Comparison of ENCODE assay signal across 1 cellular context in genomic region chr6:125918681-125919566, GRCh38.
TF ChIP-seq lines count a peak whose summit lies in the region.

No MANE protein-coding gene starts in this region.

TF ChIP-seq in HepG2, 621 proteins besides CTCF, POLR2A, EP300 and RAD21 (continued from another document and continues in another):
- TF ChIP-seq, protein P1, sequence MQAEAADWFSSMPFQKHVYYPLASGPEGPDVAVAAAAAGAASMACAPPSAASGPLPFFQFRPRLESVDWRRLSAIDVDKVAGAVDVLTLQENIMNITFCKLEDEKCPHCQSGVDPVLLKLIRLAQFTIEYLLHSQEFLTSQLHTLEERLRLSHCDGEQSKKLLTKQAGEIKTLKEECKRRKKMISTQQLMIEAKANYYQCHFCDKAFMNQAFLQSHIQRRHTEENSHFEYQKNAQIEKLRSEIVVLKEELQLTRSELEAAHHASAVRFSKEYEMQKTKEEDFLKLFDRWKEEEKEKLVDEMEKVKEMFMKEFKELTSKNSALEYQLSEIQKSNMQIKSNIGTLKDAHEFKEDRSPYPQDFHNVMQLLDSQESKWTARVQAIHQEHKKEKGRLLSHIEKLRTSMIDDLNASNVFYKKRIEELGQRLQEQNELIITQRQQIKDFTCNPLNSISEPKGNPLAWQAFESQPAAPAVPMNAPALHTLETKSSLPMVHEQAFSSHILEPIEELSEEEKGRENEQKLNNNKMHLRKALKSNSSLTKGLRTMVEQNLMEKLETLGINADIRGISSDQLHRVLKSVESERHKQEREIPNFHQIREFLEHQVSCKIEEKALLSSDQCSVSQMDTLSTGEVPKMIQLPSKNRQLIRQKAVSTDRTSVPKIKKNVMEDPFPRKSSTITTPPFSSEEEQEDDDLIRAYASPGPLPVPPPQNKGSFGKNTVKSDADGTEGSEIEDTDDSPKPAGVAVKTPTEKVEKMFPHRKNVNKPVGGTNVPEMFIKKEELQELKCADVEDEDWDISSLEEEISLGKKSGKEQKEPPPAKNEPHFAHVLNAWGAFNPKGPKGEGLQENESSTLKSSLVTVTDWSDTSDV (CRISPR knock-in tag; IDR thresholded peaks at IDR 0.05), result no peak
- TF ChIP-seq POLR2AphosphoS5 (IDR thresholded peaks at IDR 0.05; ENCODE audit: low read depth, low read length), result peak; percentile 77
- no peak for TF ChIP-seq GABPA (IDR thresholded peaks at IDR 0.05; ENCODE audit: low read depth, low read length)
- peak; percentile 35; the same call in 1 of the 2 replicates for TF ChIP-seq GABPA (CRISPR knock-in tag; IDR thresholded peaks at IDR 0.05; ENCODE audit: low read depth)
- peak; percentile 55; the same call in 1 of the 2 replicates for TF ChIP-seq GFI1 (CRISPR knock-in tag; IDR thresholded peaks at IDR 0.05; ENCODE audit: borderline replicate concordance)
- peak; percentile 58; the same call in 1 of the 2 replicates for TF ChIP-seq MYPOP (CRISPR knock-in tag; IDR thresholded peaks at IDR 0.05)
- 0 out of 2 replicates have a peak, but pooled peaks have one; percentile 23 for TF ChIP-seq ZNF264 (CRISPR knock-in tag; IDR thresholded peaks at IDR 0.05)
- no peak for TF ChIP-seq MTF1 (CRISPR knock-in tag; IDR thresholded peaks at IDR 0.05)
- TF ChIP-seq HNF4A (CRISPR knock-in tag; IDR thresholded peaks at IDR 0.05), result peak; percentile 83
- peak; percentile 91; the same call in 1 of the 2 replicates for TF ChIP-seq ZNF816 (CRISPR knock-in tag; IDR thresholded peaks at IDR 0.05; ENCODE audit: borderline replicate concordance)
- peak; percentile 83 for TF ChIP-seq PPARG (CRISPR knock-in tag; conservative IDR thresholded peaks at IDR 0.05)
- peak; percentile 98 for TF ChIP-seq SOX5 (CRISPR knock-in tag; IDR thresholded peaks at IDR 0.05; ENCODE audit: borderline replicate concordance)
- TF ChIP-seq RXRB (CRISPR knock-in tag; IDR thresholded peaks at IDR 0.05; ENCODE audit: borderline replicate concordance), result peak; percentile 51; the same call in 1 of the 2 replicates
- no peak for TF ChIP-seq SMAD9 (CRISPR knock-in tag; IDR thresholded peaks at IDR 0.05)
- no peak for TF ChIP-seq DBP (CRISPR knock-in tag; IDR thresholded peaks at IDR 0.05; ENCODE audit: not compliant biosample characterization)
- TF ChIP-seq THAP11 (CRISPR knock-in tag; IDR thresholded peaks at IDR 0.05), result peak; percentile 45; the same call in 1 of the 2 replicates
- TF ChIP-seq ZBTB1 (CRISPR knock-in tag; IDR thresholded peaks at IDR 0.05; ENCODE audit: borderline replicate concordance), result no peak
- TF ChIP-seq SP140L (CRISPR knock-in tag; IDR thresholded peaks at IDR 0.05; ENCODE audit: borderline replicate concordance), result 0 out of 2 replicates have a peak, but pooled peaks have one; percentile 68
- peak; percentile 34; the same call in 1 of the 2 replicates for TF ChIP-seq PATZ1 (CRISPR knock-in tag; IDR thresholded peaks at IDR 0.05)
- TF ChIP-seq LRRFIP1 (CRISPR knock-in tag; conservative IDR thresholded peaks at IDR 0.05), result no peak
- 0 out of 2 replicates have a peak, but pooled peaks have one; percentile 58 for TF ChIP-seq SMAD3 (CRISPR knock-in tag; IDR thresholded peaks at IDR 0.05)
- TF ChIP-seq, protein P2, sequence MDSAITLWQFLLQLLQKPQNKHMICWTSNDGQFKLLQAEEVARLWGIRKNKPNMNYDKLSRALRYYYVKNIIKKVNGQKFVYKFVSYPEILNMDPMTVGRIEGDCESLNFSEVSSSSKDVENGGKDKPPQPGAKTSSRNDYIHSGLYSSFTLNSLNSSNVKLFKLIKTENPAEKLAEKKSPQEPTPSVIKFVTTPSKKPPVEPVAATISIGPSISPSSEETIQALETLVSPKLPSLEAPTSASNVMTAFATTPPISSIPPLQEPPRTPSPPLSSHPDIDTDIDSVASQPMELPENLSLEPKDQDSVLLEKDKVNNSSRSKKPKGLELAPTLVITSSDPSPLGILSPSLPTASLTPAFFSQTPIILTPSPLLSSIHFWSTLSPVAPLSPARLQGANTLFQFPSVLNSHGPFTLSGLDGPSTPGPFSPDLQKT (CRISPR knock-in tag; IDR thresholded peaks at IDR 0.05; ENCODE audit: borderline replicate concordance), result peak; percentile 89; the same call in 1 of the 2 replicates
- TF ChIP-seq ESRRA (CRISPR knock-in tag; IDR thresholded peaks at IDR 0.05; ENCODE audit: low read depth), result 0 out of 2 replicates have a peak, but pooled peaks have one; percentile 37
- peak; percentile 69 for TF ChIP-seq MED1 (CRISPR knock-in tag; IDR thresholded peaks at IDR 0.05)
- peak; percentile 80; the same call in 1 of the 2 replicates for TF ChIP-seq CHD4 (IDR thresholded peaks at IDR 0.05; ENCODE audit: borderline replicate concordance, low read length)
- peak; percentile 85 for TF ChIP-seq HOMEZ (CRISPR knock-in tag; IDR thresholded peaks at IDR 0.05; ENCODE audit: low read depth)
- TF ChIP-seq ZNF550 (CRISPR knock-in tag; IDR thresholded peaks at IDR 0.05; ENCODE audit: borderline replicate concordance), result no peak
- TF ChIP-seq MXD4 (CRISPR knock-in tag; IDR thresholded peaks at IDR 0.05), result peak; percentile 80
- peak; percentile 36; the same call in 1 of the 2 replicates for TF ChIP-seq FOSL2 (CRISPR knock-in tag; IDR thresholded peaks at IDR 0.05)
- TF ChIP-seq, protein P3, sequence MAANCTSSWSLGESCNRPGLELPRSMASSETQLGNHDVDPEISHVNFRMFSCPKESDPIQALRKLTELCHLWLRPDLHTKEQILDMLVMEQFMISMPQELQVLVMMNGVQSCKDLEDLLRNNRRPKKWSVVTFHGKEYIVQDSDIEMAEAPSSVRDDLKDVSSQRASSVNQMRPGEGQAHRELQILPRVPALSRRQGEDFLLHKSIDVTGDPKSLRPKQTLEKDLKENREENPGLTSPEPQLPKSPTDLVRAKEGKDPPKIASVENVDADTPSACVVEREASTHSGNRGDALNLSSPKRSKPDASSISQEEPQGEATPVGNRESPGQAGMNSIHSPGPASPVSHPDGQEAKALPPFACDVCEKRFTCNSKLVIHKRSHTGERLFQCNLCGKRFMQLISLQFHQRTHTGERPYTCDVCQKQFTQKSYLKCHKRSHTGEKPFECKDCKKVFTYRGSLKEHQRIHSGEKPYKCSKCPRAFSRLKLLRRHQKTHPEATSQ (CRISPR knock-in tag; IDR thresholded peaks at IDR 0.05; ENCODE audit: borderline replicate concordance), result peak; percentile 23; the same call in 1 of the 2 replicates
- TF ChIP-seq ATAD3A (CRISPR knock-in tag; IDR thresholded peaks at IDR 0.05), result no peak
- TF ChIP-seq XRCC5 (optimal IDR thresholded peaks at IDR 0.05; ENCODE audit: low read length), result no peak
- peak; percentile 91 for TF ChIP-seq ZNF124 (CRISPR knock-in tag; IDR thresholded peaks at IDR 0.05)
- TF ChIP-seq, protein P4, sequence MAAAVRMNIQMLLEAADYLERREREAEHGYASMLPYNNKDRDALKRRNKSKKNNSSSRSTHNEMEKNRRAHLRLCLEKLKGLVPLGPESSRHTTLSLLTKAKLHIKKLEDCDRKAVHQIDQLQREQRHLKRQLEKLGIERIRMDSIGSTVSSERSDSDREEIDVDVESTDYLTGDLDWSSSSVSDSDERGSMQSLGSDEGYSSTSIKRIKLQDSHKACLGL (CRISPR knock-in tag; IDR thresholded peaks at IDR 0.05), result no peak
- peak; percentile 46; the same call in 1 of the 2 replicates for TF ChIP-seq ZNF441 (CRISPR knock-in tag; IDR thresholded peaks at IDR 0.05; ENCODE audit: borderline replicate concordance)
- no peak for TF ChIP-seq SP5 (CRISPR knock-in tag; IDR thresholded peaks at IDR 0.05; ENCODE audit: borderline replicate concordance, low read depth)
- no peak for TF ChIP-seq HMG20B (CRISPR knock-in tag; conservative IDR thresholded peaks at IDR 0.05)
- TF ChIP-seq, protein P5, sequence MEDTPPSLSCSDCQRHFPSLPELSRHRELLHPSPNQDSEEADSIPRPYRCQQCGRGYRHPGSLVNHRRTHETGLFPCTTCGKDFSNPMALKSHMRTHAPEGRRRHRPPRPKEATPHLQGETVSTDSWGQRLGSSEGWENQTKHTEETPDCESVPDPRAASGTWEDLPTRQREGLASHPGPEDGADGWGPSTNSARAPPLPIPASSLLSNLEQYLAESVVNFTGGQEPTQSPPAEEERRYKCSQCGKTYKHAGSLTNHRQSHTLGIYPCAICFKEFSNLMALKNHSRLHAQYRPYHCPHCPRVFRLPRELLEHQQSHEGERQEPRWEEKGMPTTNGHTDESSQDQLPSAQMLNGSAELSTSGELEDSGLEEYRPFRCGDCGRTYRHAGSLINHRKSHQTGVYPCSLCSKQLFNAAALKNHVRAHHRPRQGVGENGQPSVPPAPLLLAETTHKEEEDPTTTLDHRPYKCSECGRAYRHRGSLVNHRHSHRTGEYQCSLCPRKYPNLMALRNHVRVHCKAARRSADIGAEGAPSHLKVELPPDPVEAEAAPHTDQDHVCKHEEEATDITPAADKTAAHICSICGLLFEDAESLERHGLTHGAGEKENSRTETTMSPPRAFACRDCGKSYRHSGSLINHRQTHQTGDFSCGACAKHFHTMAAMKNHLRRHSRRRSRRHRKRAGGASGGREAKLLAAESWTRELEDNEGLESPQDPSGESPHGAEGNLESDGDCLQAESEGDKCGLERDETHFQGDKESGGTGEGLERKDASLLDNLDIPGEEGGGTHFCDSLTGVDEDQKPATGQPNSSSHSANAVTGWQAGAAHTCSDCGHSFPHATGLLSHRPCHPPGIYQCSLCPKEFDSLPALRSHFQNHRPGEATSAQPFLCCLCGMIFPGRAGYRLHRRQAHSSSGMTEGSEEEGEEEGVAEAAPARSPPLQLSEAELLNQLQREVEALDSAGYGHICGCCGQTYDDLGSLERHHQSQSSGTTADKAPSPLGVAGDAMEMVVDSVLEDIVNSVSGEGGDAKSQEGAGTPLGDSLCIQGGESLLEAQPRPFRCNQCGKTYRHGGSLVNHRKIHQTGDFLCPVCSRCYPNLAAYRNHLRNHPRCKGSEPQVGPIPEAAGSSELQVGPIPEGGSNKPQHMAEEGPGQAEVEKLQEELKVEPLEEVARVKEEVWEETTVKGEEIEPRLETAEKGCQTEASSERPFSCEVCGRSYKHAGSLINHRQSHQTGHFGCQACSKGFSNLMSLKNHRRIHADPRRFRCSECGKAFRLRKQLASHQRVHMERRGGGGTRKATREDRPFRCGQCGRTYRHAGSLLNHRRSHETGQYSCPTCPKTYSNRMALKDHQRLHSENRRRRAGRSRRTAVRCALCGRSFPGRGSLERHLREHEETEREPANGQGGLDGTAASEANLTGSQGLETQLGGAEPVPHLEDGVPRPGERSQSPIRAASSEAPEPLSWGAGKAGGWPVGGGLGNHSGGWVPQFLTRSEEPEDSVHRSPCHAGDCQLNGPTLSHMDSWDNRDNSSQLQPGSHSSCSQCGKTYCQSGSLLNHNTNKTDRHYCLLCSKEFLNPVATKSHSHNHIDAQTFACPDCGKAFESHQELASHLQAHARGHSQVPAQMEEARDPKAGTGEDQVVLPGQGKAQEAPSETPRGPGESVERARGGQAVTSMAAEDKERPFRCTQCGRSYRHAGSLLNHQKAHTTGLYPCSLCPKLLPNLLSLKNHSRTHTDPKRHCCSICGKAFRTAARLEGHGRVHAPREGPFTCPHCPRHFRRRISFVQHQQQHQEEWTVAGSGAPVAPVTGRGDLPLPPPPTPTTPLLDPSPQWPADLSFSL (CRISPR knock-in tag; IDR thresholded peaks at IDR 0.05), result no peak
- peak; percentile 60; the same call in 1 of the 2 replicates for TF ChIP-seq KDM5A (IDR thresholded peaks at IDR 0.05; ENCODE audit: borderline replicate concordance, low read length)
